ENCODE assay signal across 8 cellular contexts in the genomic region with DNA sequence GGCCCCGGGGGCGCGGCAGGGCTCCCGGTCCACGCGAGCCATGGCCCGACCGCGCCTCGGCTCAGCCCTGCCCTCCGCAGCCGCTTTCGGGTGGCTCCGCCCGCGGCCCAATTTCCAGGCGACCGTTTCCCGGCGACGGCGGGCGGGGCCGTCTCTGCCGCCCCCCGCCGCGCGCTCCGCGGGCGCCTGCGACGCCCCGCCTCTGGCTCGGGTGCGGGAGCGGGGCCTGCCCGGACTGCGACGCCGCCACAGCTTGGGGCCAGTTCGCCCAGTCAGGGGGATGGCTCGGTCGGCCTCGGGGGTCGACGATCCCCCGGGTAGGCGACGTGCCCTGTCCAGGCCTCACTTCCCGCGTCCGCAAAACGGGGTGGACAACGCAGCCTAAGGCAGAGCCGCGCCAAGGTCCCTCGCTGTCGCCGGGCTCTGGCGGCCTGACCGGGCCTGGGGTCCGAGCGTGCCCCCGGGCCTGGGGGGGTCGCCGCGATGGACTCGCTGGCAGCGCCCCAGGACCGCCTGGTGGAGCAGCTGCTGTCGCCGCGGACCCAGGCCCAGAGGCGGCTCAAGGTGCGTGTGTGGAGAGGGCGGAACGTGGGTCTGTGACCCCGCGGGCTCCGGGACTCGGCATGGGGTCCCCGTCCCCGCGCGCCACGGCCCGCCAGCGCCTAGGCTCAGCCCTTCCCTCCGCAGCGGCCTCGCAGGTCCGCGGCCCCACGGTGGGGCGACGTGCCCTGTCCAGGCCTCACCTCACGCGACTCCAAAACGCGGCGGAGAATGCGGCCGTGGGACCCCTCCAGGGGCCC. TPM values are rescaled to one million over a fixed set of nuclear protein-coding genes. Genes with fewer than 3 reads are reported as not detected.
DNase-seq lines count a peak whose midpoint lies in the region; ATAC-seq and TF ChIP-seq lines count a peak whose summit lies in the region.

No MANE protein-coding gene starts in this region.

- intact Hi-C loops in MCF 10A (cut with micrococcal nuclease): loop anchor here (1.0 to 10.0 kb wide), 4 partner anchors 41 to 424 kb away; partner anchors contain the start of gene CLTCL1
- intact Hi-C loops in aorta (cut with DNase I): loop anchor here in 1 of 2 donors (10.0 kb wide), 1 partner anchor 244 kb away; the partner anchor contains the start of genes CDC45 and UFD1

- no peaks in the 10 kb centered on the region for H3K36me3 ChIP-seq in lung (ENCODE audit: control insufficient read depth in 2 of 2, insufficient read depth in 2 of 2, low read length in 2 of 2)
- no peaks in the 10 kb centered on the region for H3K36me3 ChIP-seq in aorta (ENCODE audit: control insufficient read depth in 1 of 2, insufficient read depth in 2 of 2, low read length in 1 of 2)

- 1 to 2% methylated on average over 66 to 105 of the region's 105 CpGs for WGBS in lung, 2 donors
- 0% methylated on average over 75 to 105 of the region's 105 CpGs for WGBS in aorta, 2 donors

- POLR2A ChIA-PET in AG04450 (lab: Yijun Ruan, JAX): no interaction called here
- POLR2A ChIA-PET in MCF 10A (lab: Yijun Ruan, JAX): no interaction called here

- no peak for ATAC-seq in lung (ENCODE audit: insufficient read depth, low FRiP score)
- ATAC-seq in aorta (ENCODE audit: low FRiP score): peak; percentile 43
- no peak for ATAC-seq in HG02642 (IDR thresholded peaks at IDR 0.05; ENCODE audit: poor library complexity, unreplicated experiment)
- ATAC-seq in GM21717 (IDR thresholded peaks at IDR 0.05; ENCODE audit: unreplicated experiment): no peak

- peak overlapping the region; percentile 68 for H3K4me3 Mint-ChIP-seq in MCF 10A (ENCODE audit: unreplicated experiment)

- H3K27me3 ChIP-seq in AG04450 (ENCODE audit: control insufficient read depth, insufficient read depth, low read length): no peaks in the 10 kb centered on the region
- H3K27me3 ChIP-seq in lung (ENCODE audit: control insufficient read depth, insufficient read depth): no peaks in the 10 kb centered on the region
- H3K27me3 ChIP-seq in aorta (ENCODE audit: control insufficient read depth in 1 of 2, insufficient read depth in 2 of 2, low read length in 1 of 2): no peaks in the 10 kb centered on the region

- H3K9me3 ChIP-seq in AG04450 (ENCODE audit: control insufficient read depth, insufficient read depth, low read length): peaks cover 17% of the 10 kb centered on the region; the same call in 1 of the 2 replicates
- H3K9me3 ChIP-seq in lung (ENCODE audit: control insufficient read depth in 2 of 2, insufficient read depth in 1 of 2, low read length in 1 of 2): no peaks in the 10 kb centered on the region
- H3K9me3 ChIP-seq in aorta (ENCODE audit: control insufficient read depth, low read length): no peaks in the 10 kb centered on the region

- no peaks in the 10 kb centered on the region for H3K27me3 Mint-ChIP-seq in MCF 10A (ENCODE audit: insufficient read depth, unreplicated experiment)

- no peaks in the 10 kb centered on the region for H3K9me3 Mint-ChIP-seq in MCF 10A (ENCODE audit: unreplicated experiment)

- CTCF ChIA-PET in AG04450 (lab: Charles Lee) (no interaction called here), MCF 10A (lab: Yijun Ruan, JAX) (interaction anchor here (0.6 kb wide), 1 partner anchor 233 kb away, joined by 3 read pairs; no protein-coding TSS in a partner anchor)

- H3K4me3 ChIP-seq in AG04450 (ENCODE audit: low read depth, low read length) (peak overlapping the region; percentile 66), HFF-Myc (replicated peaks; ENCODE audit: low read depth, low read length) (peak overlapping the region; percentile 57), lung (peak overlapping the region; percentile 42), aorta (ENCODE audit: low read length in 2 of 2) (peak overlapping the region; percentile 45 to 55)

- DNase-seq in AG04450 (ENCODE audit: low read depth, low spot score) (no peak), HFF-Myc (ENCODE audit: extremely low read depth, low read depth) (no peak), MCF 10A (ENCODE audit: unreplicated experiment) (no peak), lung (ENCODE audit: low spot score) (no peak), aorta (no peak)
- DNase-seq in activated CD4-positive, alpha-beta T cell treated with anti-CD3 and anti-CD28 coated beads for 48 hours: no peak

- H3K27ac ChIP-seq in AG04450 (ENCODE audit: low read depth, low read length) (no peak overlapping the region), lung (ENCODE audit: low read depth in 1 of 2, low read length in 1 of 2) (peak overlapping the region in 1 of 2 donors; percentile 88), aorta (ENCODE audit: low read depth in 1 of 2, low read length in 2 of 2) (peak overlapping the region in 1 of 2 donors; percentile 15)

- no TSS peak for BruUV-seq in MCF 10A (replicated peaks; lab: Mats Ljungman, UMichigan)

- H3K36me3 Mint-ChIP-seq in MCF 10A (ENCODE audit: insufficient read depth, unreplicated experiment): no peaks in the 10 kb centered on the region

- peaks cover 0 to 24% of the 10 kb centered on the region in 2 donors for H3K4me1 ChIP-seq in lung (ENCODE audit: control insufficient read depth in 2 of 2, insufficient read depth in 2 of 2, low read length in 2 of 2)
- no peaks in the 10 kb centered on the region for H3K4me1 ChIP-seq in aorta (ENCODE audit: control insufficient read depth in 1 of 2, insufficient read depth in 2 of 2, low read length in 2 of 2)

- H3K27ac Mint-ChIP-seq in MCF 10A (ENCODE audit: low read depth, unreplicated experiment): no peak overlapping the region

- H3K4me1 Mint-ChIP-seq in MCF 10A (ENCODE audit: insufficient read depth, unreplicated experiment): peaks cover 3% of the 10 kb centered on the region

- no peak for TF ChIP-seq CTCF in AG04450 (IDR thresholded peaks at IDR 0.05; ENCODE audit: low read depth, low read length)
- no peak for TF ChIP-seq CTCF in HFF-Myc (IDR thresholded peaks at IDR 0.05; ENCODE audit: low read depth, low read length, missing control alignments)
- no peak for TF ChIP-seq CTCF in MCF 10A (IDR thresholded peaks at IDR 0.05; ENCODE audit: unreplicated experiment)
- no peak for TF ChIP-seq CTCF in lung (IDR thresholded peaks at IDR 0.05; ENCODE audit: control extremely low read depth, extremely low read depth)

RNA-seq across cellular contexts. Expression of gene SEPTIN5, which starts 4.2 kb away (rescaled TPM):
- polyA plus RNA-seq in AG04450 (2011; rRNA removed): 13.1 and 15.5 TPM in 2 replicates
- polyA minus RNA-seq in AG04450 (2011; rRNA and poly(A)+ RNA removed): 24.2 and 28.9 TPM in 2 replicates
- 2.0 and 3.5 TPM in 2 replicates for total RNA-seq in MCF 10A (2022)
- total RNA-seq in lung: 10 to 100 TPM; 16.7 to 32.5 TPM
- polyA plus RNA-seq in lung: 10 to 100 TPM; 10.4 to 11.8 TPM
- 10 to 100 TPM; 32.5 to 41.5 TPM for total RNA-seq in aorta
- 10 to 100 TPM; 26.9 to 63.3 TPM for polyA plus RNA-seq in aorta

RNA-seq across cellular contexts. Expression of gene GP1BB, which starts 4.9 kb away (rescaled TPM):
- polyA plus RNA-seq in AG04450 (2011; rRNA removed) (0.20 and 0.60 TPM in 2 replicates), lung (1 to 10 TPM; 1.9 to 2.8 TPM), aorta (10 to 100 TPM in 1 of 2 donors, 1 to 10 TPM in 1; 8.1 to 29.7 TPM)
- polyA minus RNA-seq in AG04450 (2011; rRNA and poly(A)+ RNA removed): 0.28 TPM in 1 of 2 replicates, not detected in the other
- total RNA-seq in MCF 10A (2022) (0.37 and 0.83 TPM in 2 replicates), lung (1 to 10 TPM; 4.0 to 5.5 TPM), aorta (1 to 10 TPM in 1 of 2 donors, not detected in 1; 3.6 TPM)

RNA-seq across cellular contexts. Expression of gene TBX1, which starts 42.1 kb away (rescaled TPM):
- not detected in 2 replicates for polyA plus RNA-seq in AG04450 (2011; rRNA removed)
- polyA minus RNA-seq in AG04450 (2011; rRNA and poly(A)+ RNA removed): not detected in 2 replicates
- total RNA-seq in MCF 10A (2022): not detected in 2 replicates
- 10 to 100 TPM in 1 of 2 donors, 1 to 10 TPM in 1; 3.4 to 19.3 TPM for total RNA-seq in lung
- polyA plus RNA-seq in lung: 1 to 10 TPM; 2.3 to 5.6 TPM
- total RNA-seq in aorta: 1 to 10 TPM; 2.3 to 5.6 TPM
- 1 to 10 TPM; 1.1 to 7.8 TPM for polyA plus RNA-seq in aorta
